ENCODE assay signal across 22 cellular contexts in genomic region chr2:200101862-200102261, GRCh38.
DNase-seq lines count a peak whose midpoint lies in the region; ATAC-seq and TF ChIP-seq lines count a peak whose summit lies in the region.
"Had no signal": no experiment of that assay in that cellular context is flagged by ENCODE, and none has a peak within 500 bp of the region (broad histone marks: within the 10 kb centered on the region; RNA-seq: fewer than 3 reads in every experiment).

No MANE protein-coding gene starts in this region.

- H3K27ac ChIP-seq in AG04450 (ENCODE audit: low read depth, low read length) (no peak overlapping the region), trophoblast cell (ENCODE audit: low read depth, low read length) (no peak overlapping the region)

- no peak for TF ChIP-seq CTCF in AG04450 (IDR thresholded peaks at IDR 0.05; ENCODE audit: low read depth, low read length)

- H3K9me3 ChIP-seq in AG04450 (ENCODE audit: control insufficient read depth, insufficient read depth, low read length) (no peaks in the 10 kb centered on the region), adipocyte (ENCODE audit: control insufficient read depth, low read length) (no peaks in the 10 kb centered on the region), trophoblast cell (ENCODE audit: insufficient read depth, low read depth, low read length) (no peaks in the 10 kb centered on the region)

- no CpG with 5 or more reads among the region's 1 CpG for WGBS in trophoblast cell (ENCODE audit: extremely low coverage, insufficient coverage, insufficient read length)

- no peak overlapping the region for H3K23ac ChIP-seq in trophoblast cell (ENCODE audit: low read length)

- H3K27me3 ChIP-seq in AG04450 (ENCODE audit: control insufficient read depth, insufficient read depth, low read length) (no peaks in the 10 kb centered on the region), adipocyte (replicated peaks; ENCODE audit: control insufficient read depth, insufficient read depth, low read length) (no peaks in the 10 kb centered on the region), trophoblast cell (ENCODE audit: insufficient read depth, low read length) (no peaks in the 10 kb centered on the region)

- no peak overlapping the region for H2AFZ ChIP-seq in trophoblast cell (ENCODE audit: insufficient read depth, low read length, poor library complexity)

- POLR2A ChIA-PET in AG04450 (lab: Yijun Ruan, JAX), result interaction anchor here (0.5 kb wide), 1 partner anchor 314 kb away, joined by 3 read pairs; no protein-coding TSS in a partner anchor

- peak overlapping the region; percentile 32 for H4K91ac ChIP-seq in trophoblast cell (ENCODE audit: low read depth, low read length)

- H3K4me1 ChIP-seq in adipocyte (ENCODE audit: control insufficient read depth, insufficient read depth, low read length) (no peaks in the 10 kb centered on the region), trophoblast cell (ENCODE audit: control insufficient read depth in 1 of 2, insufficient read depth in 2 of 2, low read length in 2 of 2) (peaks cover 0 to 3% of the 10 kb centered on the region in 2 experiments)

- peaks cover 4% of the 10 kb centered on the region for H3K79me1 ChIP-seq in trophoblast cell (ENCODE audit: low read length)

- DNase-seq in AG04450 (ENCODE audit: low read depth, low spot score) (peak; percentile 27), adipocyte (ENCODE audit: low read depth) (peak; percentile 6), left lobe of liver (ENCODE audit: low spot score) (no peak), trophoblast cell (no peak), islet precursor cell (no peak), Right ventricle myocardium superior (no peak)
- DNase-seq: 8988T, ACHN, Calu3, DMS153, DND-41, H9, HFFc6, NCI-H1048, NCI-H1417 treated with DMSO at 0.1 percent for 48 hours, NCI-H1694 treated with DMSO at 0.1 percent for 48 hours, NCI-H2081, NCI-H2227 treated with DMSO at 0.1 percent for 48 hours, NCI-H69, RPMI8226, SHP77 had no signal

- no peak overlapping the region for H2BK120ac ChIP-seq in trophoblast cell (ENCODE audit: insufficient read depth, low read length, poor library complexity)

- H2AK5ac ChIP-seq in trophoblast cell (ENCODE audit: low read length), result no peak overlapping the region

- no peak overlapping the region for H2BK5ac ChIP-seq in trophoblast cell (ENCODE audit: low read depth, low read length, poor library complexity)

- no peak overlapping the region for H2BK12ac ChIP-seq in trophoblast cell (ENCODE audit: low read length)

- no peaks in the 10 kb centered on the region for H3K79me2 ChIP-seq in trophoblast cell (ENCODE audit: control insufficient read depth, insufficient read depth, low read length, poor library complexity)

- H3K36me3 ChIP-seq in adipocyte (ENCODE audit: control insufficient read depth, insufficient read depth, low read length, severe bottlenecking) (no peaks in the 10 kb centered on the region), trophoblast cell (ENCODE audit: control insufficient read depth in 1 of 2, insufficient read depth in 2 of 2, low read length in 2 of 2) (no peaks in the 10 kb centered on the region)

- H3K9ac ChIP-seq in adipocyte (ENCODE audit: low read length), result no peak overlapping the region
- no peak overlapping the region for H3K9ac ChIP-seq in trophoblast cell (ENCODE audit: low read length)

- H3K4me2 ChIP-seq in trophoblast cell (ENCODE audit: low read length), result no peak overlapping the region

- no peak overlapping the region for H3K4me3 ChIP-seq in AG04450 (ENCODE audit: low read depth, low read length)
- H3K4me3 ChIP-seq in adipocyte (ENCODE audit: low read length), result no peak overlapping the region
- no peak overlapping the region for H3K4me3 ChIP-seq in trophoblast cell (ENCODE audit: low read depth, low read length)

- intact Hi-C loops in Right ventricle myocardium superior (cut with DNase I), result no loop called here

- CTCF ChIA-PET in AG04450 (lab: Charles Lee), result interaction anchor here (0.9 kb wide), 1 partner anchor 382 kb away, joined by 3 read pairs; no protein-coding TSS in a partner anchor

- no peak overlapping the region for H4K8ac ChIP-seq in trophoblast cell (ENCODE audit: low read depth, low read length)

- H4K12ac ChIP-seq in trophoblast cell (ENCODE audit: low read depth, low read length), result no peak overlapping the region

- H3K18ac ChIP-seq in trophoblast cell (ENCODE audit: low read length), result no peak overlapping the region

- no peak overlapping the region for H3K4ac ChIP-seq in trophoblast cell (ENCODE audit: low read depth, low read length)

- ATAC-seq in left lobe of liver (peak; percentile 49), GM19467 (IDR thresholded peaks at IDR 0.05; ENCODE audit: unreplicated experiment) (no peak), Right ventricle myocardium superior (ENCODE audit: poor library complexity) (no peak)

- no peak overlapping the region for H3K14ac ChIP-seq in trophoblast cell (ENCODE audit: low read length)

Comparison
In these comparisons a context has a peak if more than half of its experiments do, and no peak if none do; other contexts are left out.
1. DNase-seq: peak in AG04450 (single experiment) and adipocyte (single experiment); none in left lobe of liver (single experiment), trophoblast cell (0 of 2), islet precursor cell (single experiment) and Right ventricle myocardium superior (single experiment).